In genomic region chr17:58520843-58521430, GRCh38 we compare ENCODE assay signal across 9 cellular contexts. TPM values are rescaled to one million over a fixed set of nuclear protein-coding genes. Genes with fewer than 3 reads are reported as not detected.
DNase-seq lines count a peak whose midpoint lies in the region; ATAC-seq, FAIRE-seq and TF ChIP-seq lines count a peak whose summit lies in the region.
"Had no signal": no experiment of that assay in that cellular context is flagged by ENCODE, and none has a peak within 500 bp of the region (broad histone marks: within the 10 kb centered on the region; RNA-seq: fewer than 3 reads in every experiment).

No MANE protein-coding gene starts in this region.

- no peak for TF ChIP-seq POLR2A in GM12878 (IDR thresholded peaks at IDR 0.05; ENCODE audit: low read depth, low read length)

- no peak overlapping the region for H3K14ac ChIP-seq in neuronal stem cell (ENCODE audit: low read length)

- no peak overlapping the region for H3K23ac ChIP-seq in neuronal stem cell (ENCODE audit: low read depth, low read length, poor library complexity)

- H2BK12ac ChIP-seq in neuronal stem cell (ENCODE audit: low read length), result no peak overlapping the region

- H3K4me2 ChIP-seq in Karpas-422 (ENCODE audit: low read depth, low read length, poor library complexity, severe bottlenecking) (peak overlapping the region; percentile 29), GM12878 (ENCODE audit: control insufficient read depth, insufficient read depth) (no peak overlapping the region), neuronal stem cell (ENCODE audit: insufficient read depth, low read length, poor library complexity, severe bottlenecking) (no peak overlapping the region)

- no peak overlapping the region for H2BK120ac ChIP-seq in neuronal stem cell (ENCODE audit: low read depth, low read length)

- H3K4me3 Mint-ChIP-seq in naive thymus-derived CD8-positive, alpha-beta T cell, result peak overlapping the region in 2 of 10 donors; percentile 22 to 51

- CTCF ChIA-PET in GM12878 (lab: Yijun Ruan, JAX), result interaction anchor here (1.0 to 2.6 kb wide), 3 partner anchors 51 to 484 kb away, joined by 6 to 13 read pairs (median 6); no protein-coding TSS in a partner anchor

- H4K20me1 ChIP-seq in Karpas-422 (ENCODE audit: insufficient read depth, low read depth, low read length), result no peaks in the 10 kb centered on the region
- no peaks in the 10 kb centered on the region for H4K20me1 ChIP-seq in GM12878 (ENCODE audit: control insufficient read depth, insufficient read depth)

- peak overlapping the region; percentile 15 for H3K18ac ChIP-seq in neuronal stem cell (ENCODE audit: low read length)

- H3K9ac ChIP-seq in Karpas-422 (ENCODE audit: low read length) (peak overlapping the region; percentile 10; the same call in 1 of the 2 replicates), GM12878 (ENCODE audit: control insufficient read depth, insufficient read depth, low read length) (no peak overlapping the region), neuronal stem cell (ENCODE audit: low read depth, low read length, poor library complexity) (peak overlapping the region; percentile 0)

- H3K27me3 ChIP-seq in Karpas-422 (ENCODE audit: low read length) (no peaks in the 10 kb centered on the region), GM12878 (replicated peaks in 1 of 2; ENCODE audit: control insufficient read depth in 2 of 2, insufficient read depth in 2 of 2, low read length in 1 of 2) (no peaks in the 10 kb centered on the region), neuronal stem cell (ENCODE audit: control insufficient read depth in 3 of 3, insufficient read depth in 3 of 3, low read depth in 1 of 3, low read length in 3 of 3) (peaks cover 0 to 7% (median 0%) of the 10 kb centered on the region in 3 experiments)

- H4K8ac ChIP-seq in neuronal stem cell (ENCODE audit: low read depth, low read length), result no peak overlapping the region

- no peak overlapping the region for H2BK5ac ChIP-seq in neuronal stem cell (ENCODE audit: low read length)

- RAD21 ChIA-PET in GM12878 (lab: Charles Lee; ENCODE audit: unreplicated experiment), result interaction anchor here (3.9 kb wide), 1 partner anchor 483 kb away, joined by 37 read pairs; no protein-coding TSS in a partner anchor

- peak overlapping the region; percentile 25 for H2BK15ac ChIP-seq in neuronal stem cell (ENCODE audit: low read length)

- peak overlapping the region in 5 of 10 donors; percentile 20 to 92 (median 28) for H3K27ac Mint-ChIP-seq in naive thymus-derived CD8-positive, alpha-beta T cell

- TF ChIP-seq EP300 in GM12878 (IDR thresholded peaks at IDR 0.05; ENCODE audit: borderline replicate concordance in 1 of 2, control insufficient read depth in 1 of 2, low read depth in 2 of 2, low read length in 2 of 2), result no peak

- H2AFZ ChIP-seq in Karpas-422 (ENCODE audit: low read length) (peak overlapping the region; percentile 81), GM12878 (ENCODE audit: control insufficient read depth, low read depth, low read length) (no peak overlapping the region), neuronal stem cell (ENCODE audit: low read length) (peak overlapping the region; percentile 54)

- POLR2A ChIA-PET in GM12878 (lab: Charles Lee), result no interaction called here
- POLR2A ChIA-PET in naive thymus-derived CD8-positive, alpha-beta T cell (lab: Charles Lee), result no interaction called here

- 74% methylated on average over 15 of the region's 15 CpGs for WGBS in GM12878 (ENCODE audit: insufficient coverage, insufficient replicate concordance, low lambda C conversion rate, missing lambda C conversion rate)
- no CpG with 5 or more reads among the region's 15 CpGs for WGBS in neuronal stem cell (ENCODE audit: extremely low coverage in 2 of 2, insufficient read length in 2 of 2, insufficient replicate concordance in 1 of 2), 2 donors

- intact Hi-C loops in GM12878 (cut with micrococcal nuclease; ENCODE audit: unreplicated experiment), result no loop called here

- no peaks in the 10 kb centered on the region for H3K27me3 Mint-ChIP-seq in naive thymus-derived CD8-positive, alpha-beta T cell

- H3K9me3 Mint-ChIP-seq in naive thymus-derived CD8-positive, alpha-beta T cell, result no peaks in the 10 kb centered on the region
- H3K9me3 Mint-ChIP-seq: T-helper 1 cell treated with Interleukin-12 subunit alpha and Interleukin-12 subunit beta and Interleukin-4 antibody, amounts not matched to agents 30 μg/mL and 1 μg/mL, for 36 hours had no signal

- SMC1A ChIA-PET in GM12878 (lab: Charles Lee; ENCODE audit: uncharacterized antibody, unreplicated experiment), result interaction anchor here (1.0 to 1.2 kb wide), 2 partner anchors 99 to 190 kb away, joined by 3 to 5 read pairs; no protein-coding TSS in a partner anchor

- no peaks in the 10 kb centered on the region for H3K9me3 ChIP-seq in Karpas-422 (ENCODE audit: low read length)
- H3K9me3 ChIP-seq in GM12878 (replicated peaks; ENCODE audit: control insufficient read depth, insufficient read depth, low read length), result no peaks in the 10 kb centered on the region; the same call in 2 of the 3 replicates
- no peaks in the 10 kb centered on the region for H3K9me3 ChIP-seq in neuronal stem cell (replicated peaks in 1 of 2; ENCODE audit: control insufficient read depth in 2 of 2, insufficient read depth in 1 of 2, low read depth in 1 of 2, low read length in 2 of 2)

- no peak overlapping the region for H3K27ac ChIP-seq in Karpas-422 (ENCODE audit: low read length)
- no peak overlapping the region for H3K27ac ChIP-seq in GM12878 (ENCODE audit: control insufficient read depth, insufficient read depth)
- H3K27ac ChIP-seq in neuronal stem cell (replicated peaks; ENCODE audit: low read length), result no peak overlapping the region

- no TSS peak for BruUV-seq in GM12878 (replicated peaks; lab: Mats Ljungman, UMichigan)

- H3K79me1 ChIP-seq in neuronal stem cell (ENCODE audit: low read depth, low read length), result peaks cover 6% of the 10 kb centered on the region

- H3K9me2 ChIP-seq in Karpas-422 (replicated peaks; ENCODE audit: insufficient read depth, low read length), result no peaks in the 10 kb centered on the region

- H3K4ac ChIP-seq in neuronal stem cell (ENCODE audit: low read length), result peak overlapping the region; percentile 53

- H4K91ac ChIP-seq in neuronal stem cell (ENCODE audit: low read depth, low read length, poor library complexity), result no peak overlapping the region

- DNase-seq in NCI-H146 (lab: John Stamatoyannopoulos, UW), result peak; percentile 40
- DNase-seq in NCI-H146 treated with DMSO at 0.1 percent for 48 hours (lab: John Stamatoyannopoulos, UW; ENCODE audit: unreplicated experiment), result no peak
- peak; percentile 82 for DNase-seq in Karpas-422
- no peak for DNase-seq in GM12878 (ENCODE audit: low read depth, low spot score)
- DNase-seq in neuronal stem cell (ENCODE audit: low spot score), result no peak
- DNase-seq in naive thymus-derived CD8-positive, alpha-beta T cell, result no peak

- no peak overlapping the region for H2AK5ac ChIP-seq in neuronal stem cell (ENCODE audit: low read depth, low read length)

- peak; percentile 31 to 49 (median 44); a peak in 4 of 6 replicates for TF ChIP-seq CTCF in GM12878 (IDR thresholded peaks at IDR 0.05 in 2 of 3, conservative IDR thresholded peaks at IDR 0.05 in 1 of 3; ENCODE audit: control insufficient read depth in 2 of 3, extremely low read depth in 1 of 3, insufficient read depth in 1 of 3, low read depth in 3 of 3, low read length in 3 of 3)

- peaks cover 24% of the 10 kb centered on the region for H3K4me1 ChIP-seq in Karpas-422 (ENCODE audit: low read length)
- peaks cover 11% of the 10 kb centered on the region for H3K4me1 ChIP-seq in GM12878 (ENCODE audit: control insufficient read depth, insufficient read depth, low read length)
- peaks cover 5% of the 10 kb centered on the region in 2 donors for H3K4me1 ChIP-seq in neuronal stem cell (ENCODE audit: control insufficient read depth in 2 of 2, insufficient read depth in 1 of 2, low read depth in 1 of 2, low read length in 2 of 2)

- no peak for ATAC-seq in GM12878
- ATAC-seq in GM18870 (IDR thresholded peaks at IDR 0.05; ENCODE audit: unreplicated experiment), result no peak
- ATAC-seq in HG02981 (IDR thresholded peaks at IDR 0.05; ENCODE audit: unreplicated experiment), result no peak
- no peak for ATAC-seq in naive thymus-derived CD8-positive, alpha-beta T cell

- H3K79me2 ChIP-seq in Karpas-422 (ENCODE audit: low read length), result peaks cover 16% of the 10 kb centered on the region
- H3K79me2 ChIP-seq in GM12878 (ENCODE audit: control insufficient read depth, insufficient read depth, low read length), result peaks cover 11% of the 10 kb centered on the region

- 0 out of 2 replicates have a peak, but pooled peaks have one; percentile 29 for TF ChIP-seq RAD21 in GM12878 (IDR thresholded peaks at IDR 0.05; ENCODE audit: insufficient read depth, low read depth, low read length)

- H3K4me3 ChIP-seq in Karpas-422 (ENCODE audit: low read length) (peak overlapping the region; percentile 29; the same call in 1 of the 2 replicates), GM12878 (no peak overlapping the region), neuronal stem cell (ENCODE audit: low read length in 2 of 2) (no peak overlapping the region)

- H3K4me1 Mint-ChIP-seq in naive thymus-derived CD8-positive, alpha-beta T cell, result peaks cover 13 to 33% (median 20%) of the 10 kb centered on the region in 4 donors

- no peaks in the 10 kb centered on the region for H3K36me3 Mint-ChIP-seq in naive thymus-derived CD8-positive, alpha-beta T cell

- no peak for FAIRE-seq in GM12878 (lab: Jason Lieb, UNC)

- H3K36me3 ChIP-seq in Karpas-422 (ENCODE audit: insufficient read depth, low read length), result no peaks in the 10 kb centered on the region
- H3K36me3 ChIP-seq in GM12878 (ENCODE audit: control insufficient read depth in 2 of 2, insufficient read depth in 2 of 2, low read length in 1 of 2), result no peaks in the 10 kb centered on the region
- no peaks in the 10 kb centered on the region for H3K36me3 ChIP-seq in neuronal stem cell (replicated peaks in 1 of 2; ENCODE audit: control insufficient read depth in 2 of 2, insufficient read depth in 2 of 2, low read length in 2 of 2)

- in situ Hi-C loops in GM12878 (cut with MboI), result loop anchor here (5.0 kb wide), 1 partner anchor 486 kb away; no protein-coding TSS in a partner anchor

RNA-seq across cellular contexts. Expression of gene MTMR4, which starts 6.5 kb away (rescaled TPM):
- total RNA-seq in Karpas-422 (2014; rRNA removed; shearing (Covaris generic); ENCODE audit: low replicate concordance), result 53.6 and 64.0 TPM in 2 replicates
- 173 and 186 TPM in 2 replicates for total RNA-seq in GM12878 (2013; cell fraction: nucleolus; rRNA removed)
- total RNA-seq in GM12878 (2014; rRNA removed), result 81.1 and 83.1 TPM in 2 replicates
- 51.5 and 52.3 TPM in 2 replicates for total RNA-seq in GM12878 (2014; rRNA removed; fragmentation: Illumina TruSeq; extraction: Trizol)
- 87.2 and 87.6 TPM in 2 replicates for total RNA-seq in GM12878 (2021)
- 34.0 TPM for polyA plus RNA-seq in GM12878 (2011; ENCODE audit: low read depth)
- 92.3 and 127 TPM in 2 replicates for polyA plus RNA-seq in GM12878 (2011; rRNA removed)
- polyA plus RNA-seq in GM12878 (2011; cell fraction: cytosol; rRNA removed), result 96.3 and 103 TPM in 2 replicates
- 175 and 180 TPM in 2 replicates for polyA plus RNA-seq in GM12878 (2011; cell fraction: nucleus; rRNA removed)
- polyA plus RNA-seq in GM12878 (2012), result 41.9 and 43.4 TPM in 2 replicates
- 52.0 and 54.2 TPM in 2 replicates for polyA plus RNA-seq in GM12878 (2014; fragmentation: Illumina TruSeq; extraction: Trizol)
- polyA plus RNA-seq in GM12878 (2014; fragmentation: Nextera tagmentation; extraction: Ambion mirVana), result 10 to 100 TPM; 12.8 to 15.3 TPM
- 62.4 TPM in 2 replicates for polyA plus RNA-seq in GM12878 (2014; rRNA removed)
- 10 to 100 TPM; 42.0 to 47.9 TPM for polyA plus RNA-seq in GM12878 (2016; fragmentation: Nextera tagmentation; extraction: Ambion mirVana)
- 319 and 364 TPM in 2 replicates for polyA minus RNA-seq in GM12878 (2011; rRNA and poly(A)+ RNA removed)
- 60.8 and 65.5 TPM in 2 replicates for polyA minus RNA-seq in GM12878 (2011; cell fraction: cytosol; rRNA and poly(A)+ RNA removed)
- polyA minus RNA-seq in GM12878 (2011; cell fraction: nucleus; rRNA and poly(A)+ RNA removed), result 45.1 and 70.1 TPM in 2 replicates
- 18.5 TPM for polyA plus RNA-seq in neuronal stem cell (2013, experiment 1 of 2)
- 19.4 TPM for polyA plus RNA-seq in neuronal stem cell (2013, experiment 2 of 2)
- total RNA-seq in naive thymus-derived CD8-positive, alpha-beta T cell, result 10 to 100 TPM; 50.6 to 54.6 TPM
- polyA plus RNA-seq in naive thymus-derived CD8-positive, alpha-beta T cell, result 10 to 100 TPM; 14.8 to 22.4 (median 16.6) TPM

RNA-seq across cellular contexts. Expression of gene HSF5, which starts 32.7 kb away (rescaled TPM):
- total RNA-seq in Karpas-422 (2014; rRNA removed; shearing (Covaris generic); ENCODE audit: low replicate concordance), result 0.11 and 0.82 TPM in 2 replicates
- 0.15 and 0.22 TPM in 2 replicates for total RNA-seq in GM12878 (2013; cell fraction: nucleolus; rRNA removed)
- total RNA-seq in GM12878 (2014; rRNA removed) (0.11 TPM in 1 of 2 replicates, not detected in the other), GM12878 (2014; rRNA removed; fragmentation: Illumina TruSeq; extraction: Trizol) (0.04 and 0.09 TPM in 2 replicates), GM12878 (2021) (0.13 and 0.18 TPM in 2 replicates)
- polyA plus RNA-seq in GM12878 (2011; ENCODE audit: low read depth), result 0.05 TPM
- polyA plus RNA-seq in GM12878 (2011; rRNA removed) (not detected in 2 replicates), GM12878 (2014; fragmentation: Illumina TruSeq; extraction: Trizol) (0.12 and 0.14 TPM in 2 replicates), GM12878 (2014; fragmentation: Nextera tagmentation; extraction: Ambion mirVana) (under 1 TPM; 0.02 to 0.04 TPM), GM12878 (2014; rRNA removed) (0.03 and 0.08 TPM in 2 replicates), GM12878 (2016; fragmentation: Nextera tagmentation; extraction: Ambion mirVana) (not detected)
- polyA plus RNA-seq in GM12878 (2011; cell fraction: cytosol; rRNA removed), result not detected in 2 replicates
- 0.03 TPM in 1 of 2 replicates, not detected in the other for polyA plus RNA-seq in GM12878 (2011; cell fraction: nucleus; rRNA removed)
- 0.05 and 0.11 TPM in 2 replicates for polyA plus RNA-seq in GM12878 (2012)
- 0.07 and 0.10 TPM in 2 replicates for polyA minus RNA-seq in GM12878 (2011; rRNA and poly(A)+ RNA removed)
- polyA minus RNA-seq in GM12878 (2011; cell fraction: cytosol; rRNA and poly(A)+ RNA removed), result not detected in 2 replicates
- 0.12 and 0.38 TPM in 2 replicates for polyA minus RNA-seq in GM12878 (2011; cell fraction: nucleus; rRNA and poly(A)+ RNA removed)
- not detected for polyA plus RNA-seq in neuronal stem cell (2013, experiment 1 of 2)
- polyA plus RNA-seq in neuronal stem cell (2013, experiment 2 of 2), result not detected
- total RNA-seq in naive thymus-derived CD8-positive, alpha-beta T cell, result 1 to 10 TPM; 2.9 to 3.0 TPM
- polyA plus RNA-seq in naive thymus-derived CD8-positive, alpha-beta T cell, result 1 to 10 TPM in 1 of 3 donors, under 1 TPM in 2; 0.14 to 1.8 (median 0.73) TPM

Comparison
In these comparisons a context has a peak if more than half of its experiments do, and no peak if none do; other contexts are left out.
1. DNase-seq: peak in NCI-H146 (single experiment) and Karpas-422 (single experiment); none in NCI-H146 treated with DMSO at 0.1 percent for 48 hours (single experiment), GM12878 (single experiment), neuronal stem cell (single experiment) and naive thymus-derived CD8-positive, alpha-beta T cell (0 of 10).